In genomic region chr14:99260652-99261551, GRCh38 we compare ENCODE assay signal across 11 cellular contexts. TPM values are rescaled to one million over a fixed set of nuclear protein-coding genes. Genes with fewer than 3 reads are reported as not detected.
DNase-seq lines count a peak whose midpoint lies in the region; ATAC-seq and TF ChIP-seq lines count a peak whose summit lies in the region.
"Had no signal": no experiment of that assay in that cellular context is flagged by ENCODE, and none has a peak within 500 bp of the region (broad histone marks: within the 10 kb centered on the region; RNA-seq: fewer than 3 reads in every experiment).

No MANE protein-coding gene starts in this region.

- H3K36me3 ChIP-seq in KOPT-K1 (ENCODE audit: insufficient read depth, low read length): peaks cover 97% of the 10 kb centered on the region
- no peaks in the 10 kb centered on the region for H3K36me3 ChIP-seq in colonic mucosa

- TF ChIP-seq CTCF in colonic mucosa (IDR thresholded peaks at IDR 0.05): no peak

- H3K4me3 ChIP-seq in colonic mucosa: no peak overlapping the region

- peak; percentile 82 for DNase-seq in activated CD4-positive, alpha-beta T cell treated with anti-CD3 and anti-CD28 coated beads, Interleukin-2, amount 10 ng/mL, durations not matched to agents 7 days and 5 days
- DNase-seq in colonic mucosa (no peak), left ventricle myocardium superior (no peak), superior temporal gyrus (ENCODE audit: extremely low spot score) (no peak)
- DNase-seq in stimulated activated CD8-positive, alpha-beta memory T cell treated with anti-CD3 and anti-CD28 coated beads, Interleukin-4, amount 100 ng/mL, for 48 hours: peak; percentile 65
- DNase-seq: T-helper 9 cell had no signal

- peak overlapping the region; percentile 94 for H3K27ac ChIP-seq in KOPT-K1 (ENCODE audit: low read depth, low read length, poor library complexity, severe bottlenecking)
- H3K27ac ChIP-seq in colonic mucosa: peak overlapping the region; percentile 27

- no peak overlapping the region for H3K9ac ChIP-seq in colonic mucosa (ENCODE audit: low read depth in 2 of 2, low read length in 2 of 2)

- H3K36me3 Mint-ChIP-seq in activated CD4-positive, alpha-beta T cell treated with anti-CD3 and anti-CD28 coated beads, Interleukin-2, amount 10 ng/mL, durations not matched to agents 7 days and 5 days (ENCODE audit: low read depth): peaks cover 94% of the 10 kb centered on the region

- no peaks in the 10 kb centered on the region for H3K4me1 ChIP-seq in colonic mucosa

- POLR2A ChIA-PET in activated CD4-positive, alpha-beta T cell treated with anti-CD3 and anti-CD28 coated beads, Interleukin-2, amount 10 ng/mL, durations not matched to agents 7 days and 5 days (lab: Charles Lee): interaction anchor here (2.0 kb wide), 1 partner anchor 12 kb away, joined by 4 read pairs; no protein-coding TSS in a partner anchor

- H3K27ac Mint-ChIP-seq in activated CD4-positive, alpha-beta T cell treated with anti-CD3 and anti-CD28 coated beads, Interleukin-2, amount 10 ng/mL, durations not matched to agents 7 days and 5 days: peak overlapping the region; percentile 99

- H3K4me1 Mint-ChIP-seq in activated CD4-positive, alpha-beta T cell treated with anti-CD3 and anti-CD28 coated beads, Interleukin-2, amount 10 ng/mL, durations not matched to agents 7 days and 5 days: peaks cover 88% of the 10 kb centered on the region

- H3K9me3 Mint-ChIP-seq in activated CD4-positive, alpha-beta T cell treated with anti-CD3 and anti-CD28 coated beads, Interleukin-2, amount 10 ng/mL, durations not matched to agents 7 days and 5 days: no peaks in the 10 kb centered on the region

- no peaks in the 10 kb centered on the region for H3K27me3 Mint-ChIP-seq in activated CD4-positive, alpha-beta T cell treated with anti-CD3 and anti-CD28 coated beads, Interleukin-2, amount 10 ng/mL, durations not matched to agents 7 days and 5 days

- intact Hi-C loops in colonic mucosa (cut with DNase I): no loop called here
- intact Hi-C loops in left ventricle myocardium superior (cut with micrococcal nuclease): no loop called here

- no peak for ATAC-seq in HG02678 (IDR thresholded peaks at IDR 0.05; ENCODE audit: unreplicated experiment)
- ATAC-seq in left ventricle myocardium superior: no peak
- ATAC-seq in HG03139 (IDR thresholded peaks at IDR 0.05; ENCODE audit: unreplicated experiment): no peak
- ATAC-seq: HepG2 had no signal

- no peaks in the 10 kb centered on the region for H3K27me3 ChIP-seq in colonic mucosa

- H3K9me3 ChIP-seq in KOPT-K1 (ENCODE audit: insufficient read depth, low read length, poor library complexity, severe bottlenecking) (no peaks in the 10 kb centered on the region), colonic mucosa (no peaks in the 10 kb centered on the region)

- H3K4me3 Mint-ChIP-seq in activated CD4-positive, alpha-beta T cell treated with anti-CD3 and anti-CD28 coated beads, Interleukin-2, amount 10 ng/mL, durations not matched to agents 7 days and 5 days: peak overlapping the region; percentile 87

- CTCF ChIA-PET in activated CD4-positive, alpha-beta T cell treated with anti-CD3 and anti-CD28 coated beads, Interleukin-2, amount 10 ng/mL, durations not matched to agents 7 days and 5 days (lab: Charles Lee): interaction anchor here (1.0 to 10.8 kb wide), 8 partner anchors 10 to 1283 kb away, joined by 3 to 192 read pairs (median 4); partner anchors contain the start of gene BCL11B

RNA-seq across cellular contexts. Expression of gene BCL11B, which starts 11.1 kb away (rescaled TPM):
- 100 to 1,000 TPM; 115 to 116 TPM for total RNA-seq in activated CD4-positive, alpha-beta T cell treated with anti-CD3 and anti-CD28 coated beads, Interleukin-2, amount 10 ng/mL, durations not matched to agents 7 days and 5 days
- 10 to 100 TPM in 1 of 2 donors, 1 to 10 TPM in 1; 5.6 to 10.4 TPM for total RNA-seq in colonic mucosa
- total RNA-seq in left ventricle myocardium superior: 0.20 TPM
- total RNA-seq: HepG2, NCI-H460 had no signal

Comparison
In these comparisons a context has a peak if more than half of its experiments do, and no peak if none do; other contexts are left out.
1. DNase-seq: peak in activated CD4-positive, alpha-beta T cell treated with anti-CD3 and anti-CD28 coated beads, Interleukin-2, amount 10 ng/mL, durations not matched to agents 7 days and 5 days (single experiment) and stimulated activated CD8-positive, alpha-beta memory T cell treated with anti-CD3 and anti-CD28 coated beads, Interleukin-4, amount 100 ng/mL, for 48 hours (single experiment); none in colonic mucosa (single experiment), left ventricle myocardium superior (single experiment) and superior temporal gyrus (single experiment).
2. RNA of gene BCL11B, which starts 11.1 kb away (total RNA-seq): 115 to 116 TPM in activated CD4-positive, alpha-beta T cell treated with anti-CD3 and anti-CD28 coated beads, Interleukin-2, amount 10 ng/mL, durations not matched to agents 7 days and 5 days; 5.6 to 10.4 TPM in colonic mucosa and 0.20 TPM in left ventricle myocardium superior (single experiment); every median in the first group is over 10 times any median in the second.